1 cellular context compared by ENCODE assay signal in the genomic region with DNA sequence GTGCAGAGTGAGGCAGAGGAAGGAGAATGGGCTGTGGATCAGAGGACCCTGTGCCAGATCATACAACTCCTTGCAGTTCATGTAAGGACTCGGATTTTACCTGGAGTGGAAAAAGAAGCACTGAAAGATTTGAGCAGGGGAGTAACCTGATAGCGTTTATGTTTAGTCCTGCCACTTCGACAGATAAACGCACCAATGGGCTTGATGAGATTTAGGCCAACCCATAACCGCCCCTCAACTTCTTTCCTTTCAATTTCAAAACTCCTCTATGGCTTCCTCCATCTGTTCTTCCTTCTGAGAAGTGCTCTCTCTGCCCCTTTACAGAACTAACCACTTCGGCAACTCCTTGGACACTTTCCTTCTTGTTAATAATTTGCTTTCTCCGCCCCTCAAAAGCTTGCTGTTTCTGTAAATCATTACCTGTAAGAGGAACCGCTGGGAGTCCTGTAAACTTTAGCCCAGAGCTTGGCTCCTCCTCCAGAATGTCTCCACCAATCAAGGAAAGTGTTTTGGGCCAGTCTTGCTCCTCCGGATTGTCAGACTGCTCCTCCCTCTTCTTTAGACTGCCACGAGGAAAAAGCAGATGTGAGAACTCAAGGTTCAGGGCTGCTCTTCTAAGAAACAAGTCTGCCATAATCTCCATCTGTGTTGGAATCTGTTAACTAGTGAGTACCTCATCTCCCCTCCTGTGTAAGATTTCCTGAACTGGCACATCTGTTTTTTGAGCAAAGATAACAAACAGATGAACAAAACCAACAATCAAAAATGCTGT.
TF ChIP-seq lines count a peak whose summit lies in the region.

A gene with protein sequence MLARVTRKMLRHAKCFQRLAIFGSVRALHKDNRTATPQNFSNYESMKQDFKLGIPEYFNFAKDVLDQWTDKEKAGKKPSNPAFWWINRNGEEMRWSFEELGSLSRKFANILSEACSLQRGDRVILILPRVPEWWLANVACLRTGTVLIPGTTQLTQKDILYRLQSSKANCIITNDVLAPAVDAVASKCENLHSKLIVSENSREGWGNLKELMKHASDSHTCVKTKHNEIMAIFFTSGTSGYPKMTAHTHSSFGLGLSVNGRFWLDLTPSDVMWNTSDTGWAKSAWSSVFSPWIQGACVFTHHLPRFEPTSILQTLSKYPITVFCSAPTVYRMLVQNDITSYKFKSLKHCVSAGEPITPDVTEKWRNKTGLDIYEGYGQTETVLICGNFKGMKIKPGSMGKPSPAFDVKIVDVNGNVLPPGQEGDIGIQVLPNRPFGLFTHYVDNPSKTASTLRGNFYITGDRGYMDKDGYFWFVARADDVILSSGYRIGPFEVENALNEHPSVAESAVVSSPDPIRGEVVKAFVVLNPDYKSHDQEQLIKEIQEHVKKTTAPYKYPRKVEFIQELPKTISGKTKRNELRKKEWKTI (plus strand): TSS at position 554 of the 772 bp plus-strand sequence. CDS start 6,021 bp downstream, outside the sequence.

TF ChIP-seq in HepG2, 621 proteins besides CTCF, POLR2A, EP300 and RAD21 (continued from another document and continues in another):
- TF ChIP-seq, protein P1, sequence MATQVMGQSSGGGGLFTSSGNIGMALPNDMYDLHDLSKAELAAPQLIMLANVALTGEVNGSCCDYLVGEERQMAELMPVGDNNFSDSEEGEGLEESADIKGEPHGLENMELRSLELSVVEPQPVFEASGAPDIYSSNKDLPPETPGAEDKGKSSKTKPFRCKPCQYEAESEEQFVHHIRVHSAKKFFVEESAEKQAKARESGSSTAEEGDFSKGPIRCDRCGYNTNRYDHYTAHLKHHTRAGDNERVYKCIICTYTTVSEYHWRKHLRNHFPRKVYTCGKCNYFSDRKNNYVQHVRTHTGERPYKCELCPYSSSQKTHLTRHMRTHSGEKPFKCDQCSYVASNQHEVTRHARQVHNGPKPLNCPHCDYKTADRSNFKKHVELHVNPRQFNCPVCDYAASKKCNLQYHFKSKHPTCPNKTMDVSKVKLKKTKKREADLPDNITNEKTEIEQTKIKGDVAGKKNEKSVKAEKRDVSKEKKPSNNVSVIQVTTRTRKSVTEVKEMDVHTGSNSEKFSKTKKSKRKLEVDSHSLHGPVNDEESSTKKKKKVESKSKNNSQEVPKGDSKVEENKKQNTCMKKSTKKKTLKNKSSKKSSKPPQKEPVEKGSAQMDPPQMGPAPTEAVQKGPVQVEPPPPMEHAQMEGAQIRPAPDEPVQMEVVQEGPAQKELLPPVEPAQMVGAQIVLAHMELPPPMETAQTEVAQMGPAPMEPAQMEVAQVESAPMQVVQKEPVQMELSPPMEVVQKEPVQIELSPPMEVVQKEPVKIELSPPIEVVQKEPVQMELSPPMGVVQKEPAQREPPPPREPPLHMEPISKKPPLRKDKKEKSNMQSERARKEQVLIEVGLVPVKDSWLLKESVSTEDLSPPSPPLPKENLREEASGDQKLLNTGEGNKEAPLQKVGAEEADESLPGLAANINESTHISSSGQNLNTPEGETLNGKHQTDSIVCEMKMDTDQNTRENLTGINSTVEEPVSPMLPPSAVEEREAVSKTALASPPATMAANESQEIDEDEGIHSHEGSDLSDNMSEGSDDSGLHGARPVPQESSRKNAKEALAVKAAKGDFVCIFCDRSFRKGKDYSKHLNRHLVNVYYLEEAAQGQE (IDR thresholded peaks at IDR 0.05; ENCODE audit: borderline replicate concordance in 1 of 2, low read depth in 1 of 2, low read length in 2 of 2): no peak
- no peak for TF ChIP-seq ZFP62 (CRISPR knock-in tag; IDR thresholded peaks at IDR 0.05)
- peak; percentile 55; the same call in 1 of the 2 replicates for TF ChIP-seq RXRB (CRISPR knock-in tag; IDR thresholded peaks at IDR 0.05; ENCODE audit: borderline replicate concordance)
- no peak for TF ChIP-seq ZFP36L1 (CRISPR knock-in tag; IDR thresholded peaks at IDR 0.05)
- peak; percentile 50; the same call in 1 of the 2 replicates for TF ChIP-seq ZNF788 (CRISPR knock-in tag; IDR thresholded peaks at IDR 0.05; ENCODE audit: borderline replicate concordance)
- TF ChIP-seq TAF1 (CRISPR knock-in tag; IDR thresholded peaks at IDR 0.05): peak; percentile 33
- TF ChIP-seq SPEN (CRISPR knock-in tag; IDR thresholded peaks at IDR 0.05; ENCODE audit: low read depth): peak; percentile 51; the same call in 1 of the 2 replicates
- TF ChIP-seq MED1 (CRISPR knock-in tag; IDR thresholded peaks at IDR 0.05): 0 out of 2 replicates have a peak, but pooled peaks have one; percentile 19
- no peak for TF ChIP-seq SNRNP70 (IDR thresholded peaks at IDR 0.05; ENCODE audit: low read depth, low read length)
- peak; percentile 21 for TF ChIP-seq TEAD3 (CRISPR knock-in tag; optimal IDR thresholded peaks at IDR 0.05; ENCODE audit: borderline replicate concordance)
- TF ChIP-seq RAD51 (IDR thresholded peaks at IDR 0.05; ENCODE audit: borderline replicate concordance): no peak
- peak; percentile 91 for TF ChIP-seq HNRNPUL1 (IDR thresholded peaks at IDR 0.05; ENCODE audit: low read depth, low read length)
- no peak for TF ChIP-seq KLF11 (CRISPR knock-in tag; IDR thresholded peaks at IDR 0.05)
- TF ChIP-seq, protein P2, sequence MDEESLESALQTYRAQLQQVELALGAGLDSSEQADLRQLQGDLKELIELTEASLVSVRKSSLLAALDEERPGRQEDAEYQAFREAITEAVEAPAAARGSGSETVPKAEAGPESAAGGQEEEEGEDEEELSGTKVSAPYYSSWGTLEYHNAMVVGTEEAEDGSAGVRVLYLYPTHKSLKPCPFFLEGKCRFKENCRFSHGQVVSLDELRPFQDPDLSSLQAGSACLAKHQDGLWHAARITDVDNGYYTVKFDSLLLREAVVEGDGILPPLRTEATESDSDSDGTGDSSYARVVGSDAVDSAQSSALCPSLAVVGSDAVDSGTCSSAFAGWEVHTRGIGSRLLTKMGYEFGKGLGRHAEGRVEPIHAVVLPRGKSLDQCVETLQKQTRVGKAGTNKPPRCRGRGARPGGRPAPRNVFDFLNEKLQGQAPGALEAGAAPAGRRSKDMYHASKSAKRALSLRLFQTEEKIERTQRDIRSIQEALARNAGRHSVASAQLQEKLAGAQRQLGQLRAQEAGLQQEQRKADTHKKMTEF (CRISPR knock-in tag; IDR thresholded peaks at IDR 0.05): peak; percentile 26; the same call in 1 of the 2 replicates
- no peak for TF ChIP-seq CREB1 (IDR thresholded peaks at IDR 0.05)
- peak; percentile 33; the same call in 1 of the 2 replicates for TF ChIP-seq CREB1 (CRISPR knock-in tag; IDR thresholded peaks at IDR 0.05)
- TF ChIP-seq, protein P3, sequence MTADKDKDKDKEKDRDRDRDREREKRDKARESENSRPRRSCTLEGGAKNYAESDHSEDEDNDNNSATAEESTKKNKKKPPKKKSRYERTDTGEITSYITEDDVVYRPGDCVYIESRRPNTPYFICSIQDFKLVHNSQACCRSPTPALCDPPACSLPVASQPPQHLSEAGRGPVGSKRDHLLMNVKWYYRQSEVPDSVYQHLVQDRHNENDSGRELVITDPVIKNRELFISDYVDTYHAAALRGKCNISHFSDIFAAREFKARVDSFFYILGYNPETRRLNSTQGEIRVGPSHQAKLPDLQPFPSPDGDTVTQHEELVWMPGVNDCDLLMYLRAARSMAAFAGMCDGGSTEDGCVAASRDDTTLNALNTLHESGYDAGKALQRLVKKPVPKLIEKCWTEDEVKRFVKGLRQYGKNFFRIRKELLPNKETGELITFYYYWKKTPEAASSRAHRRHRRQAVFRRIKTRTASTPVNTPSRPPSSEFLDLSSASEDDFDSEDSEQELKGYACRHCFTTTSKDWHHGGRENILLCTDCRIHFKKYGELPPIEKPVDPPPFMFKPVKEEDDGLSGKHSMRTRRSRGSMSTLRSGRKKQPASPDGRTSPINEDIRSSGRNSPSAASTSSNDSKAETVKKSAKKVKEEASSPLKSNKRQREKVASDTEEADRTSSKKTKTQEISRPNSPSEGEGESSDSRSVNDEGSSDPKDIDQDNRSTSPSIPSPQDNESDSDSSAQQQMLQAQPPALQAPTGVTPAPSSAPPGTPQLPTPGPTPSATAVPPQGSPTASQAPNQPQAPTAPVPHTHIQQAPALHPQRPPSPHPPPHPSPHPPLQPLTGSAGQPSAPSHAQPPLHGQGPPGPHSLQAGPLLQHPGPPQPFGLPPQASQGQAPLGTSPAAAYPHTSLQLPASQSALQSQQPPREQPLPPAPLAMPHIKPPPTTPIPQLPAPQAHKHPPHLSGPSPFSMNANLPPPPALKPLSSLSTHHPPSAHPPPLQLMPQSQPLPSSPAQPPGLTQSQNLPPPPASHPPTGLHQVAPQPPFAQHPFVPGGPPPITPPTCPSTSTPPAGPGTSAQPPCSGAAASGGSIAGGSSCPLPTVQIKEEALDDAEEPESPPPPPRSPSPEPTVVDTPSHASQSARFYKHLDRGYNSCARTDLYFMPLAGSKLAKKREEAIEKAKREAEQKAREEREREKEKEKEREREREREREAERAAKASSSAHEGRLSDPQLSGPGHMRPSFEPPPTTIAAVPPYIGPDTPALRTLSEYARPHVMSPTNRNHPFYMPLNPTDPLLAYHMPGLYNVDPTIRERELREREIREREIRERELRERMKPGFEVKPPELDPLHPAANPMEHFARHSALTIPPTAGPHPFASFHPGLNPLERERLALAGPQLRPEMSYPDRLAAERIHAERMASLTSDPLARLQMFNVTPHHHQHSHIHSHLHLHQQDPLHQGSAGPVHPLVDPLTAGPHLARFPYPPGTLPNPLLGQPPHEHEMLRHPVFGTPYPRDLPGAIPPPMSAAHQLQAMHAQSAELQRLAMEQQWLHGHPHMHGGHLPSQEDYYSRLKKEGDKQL (CRISPR knock-in tag; IDR thresholded peaks at IDR 0.05; ENCODE audit: low read depth): no peak
- TF ChIP-seq SIX1 (CRISPR knock-in tag; IDR thresholded peaks at IDR 0.05; ENCODE audit: borderline replicate concordance): peak; percentile 91
- TF ChIP-seq, protein P4, sequence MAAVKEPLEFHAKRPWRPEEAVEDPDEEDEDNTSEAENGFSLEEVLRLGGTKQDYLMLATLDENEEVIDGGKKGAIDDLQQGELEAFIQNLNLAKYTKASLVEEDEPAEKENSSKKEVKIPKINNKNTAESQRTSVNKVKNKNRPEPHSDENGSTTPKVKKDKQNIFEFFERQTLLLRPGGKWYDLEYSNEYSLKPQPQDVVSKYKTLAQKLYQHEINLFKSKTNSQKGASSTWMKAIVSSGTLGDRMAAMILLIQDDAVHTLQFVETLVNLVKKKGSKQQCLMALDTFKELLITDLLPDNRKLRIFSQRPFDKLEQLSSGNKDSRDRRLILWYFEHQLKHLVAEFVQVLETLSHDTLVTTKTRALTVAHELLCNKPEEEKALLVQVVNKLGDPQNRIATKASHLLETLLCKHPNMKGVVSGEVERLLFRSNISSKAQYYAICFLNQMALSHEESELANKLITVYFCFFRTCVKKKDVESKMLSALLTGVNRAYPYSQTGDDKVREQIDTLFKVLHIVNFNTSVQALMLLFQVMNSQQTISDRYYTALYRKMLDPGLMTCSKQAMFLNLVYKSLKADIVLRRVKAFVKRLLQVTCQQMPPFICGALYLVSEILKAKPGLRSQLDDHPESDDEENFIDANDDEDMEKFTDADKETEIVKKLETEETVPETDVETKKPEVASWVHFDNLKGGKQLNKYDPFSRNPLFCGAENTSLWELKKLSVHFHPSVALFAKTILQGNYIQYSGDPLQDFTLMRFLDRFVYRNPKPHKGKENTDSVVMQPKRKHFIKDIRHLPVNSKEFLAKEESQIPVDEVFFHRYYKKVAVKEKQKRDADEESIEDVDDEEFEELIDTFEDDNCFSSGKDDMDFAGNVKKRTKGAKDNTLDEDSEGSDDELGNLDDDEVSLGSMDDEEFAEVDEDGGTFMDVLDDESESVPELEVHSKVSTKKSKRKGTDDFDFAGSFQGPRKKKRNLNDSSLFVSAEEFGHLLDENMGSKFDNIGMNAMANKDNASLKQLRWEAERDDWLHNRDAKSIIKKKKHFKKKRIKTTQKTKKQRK (IDR thresholded peaks at IDR 0.05; ENCODE audit: low read length): no peak
- TF ChIP-seq, protein P5, sequence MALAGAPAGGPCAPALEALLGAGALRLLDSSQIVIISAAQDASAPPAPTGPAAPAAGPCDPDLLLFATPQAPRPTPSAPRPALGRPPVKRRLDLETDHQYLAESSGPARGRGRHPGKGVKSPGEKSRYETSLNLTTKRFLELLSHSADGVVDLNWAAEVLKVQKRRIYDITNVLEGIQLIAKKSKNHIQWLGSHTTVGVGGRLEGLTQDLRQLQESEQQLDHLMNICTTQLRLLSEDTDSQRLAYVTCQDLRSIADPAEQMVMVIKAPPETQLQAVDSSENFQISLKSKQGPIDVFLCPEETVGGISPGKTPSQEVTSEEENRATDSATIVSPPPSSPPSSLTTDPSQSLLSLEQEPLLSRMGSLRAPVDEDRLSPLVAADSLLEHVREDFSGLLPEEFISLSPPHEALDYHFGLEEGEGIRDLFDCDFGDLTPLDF (CRISPR knock-in tag; IDR thresholded peaks at IDR 0.05): no peak
- no peak for TF ChIP-seq TP53 (CRISPR knock-in tag; conservative IDR thresholded peaks at IDR 0.05)
- TF ChIP-seq ZNF263 (CRISPR knock-in tag; IDR thresholded peaks at IDR 0.05): peak; percentile 82
- TF ChIP-seq MZF1 (CRISPR knock-in tag; IDR thresholded peaks at IDR 0.05; ENCODE audit: borderline replicate concordance): no peak
- TF ChIP-seq HNF4G (IDR thresholded peaks at IDR 0.05; ENCODE audit: borderline replicate concordance, low read depth, low read length): peak; percentile 8; the same call in 1 of the 2 replicates
- no peak for TF ChIP-seq HNF4G (CRISPR knock-in tag; IDR thresholded peaks at IDR 0.05; ENCODE audit: borderline replicate concordance, low read depth)
- peak; percentile 54 for TF ChIP-seq NFYB (CRISPR knock-in tag; IDR thresholded peaks at IDR 0.05)
- TF ChIP-seq, protein P6, sequence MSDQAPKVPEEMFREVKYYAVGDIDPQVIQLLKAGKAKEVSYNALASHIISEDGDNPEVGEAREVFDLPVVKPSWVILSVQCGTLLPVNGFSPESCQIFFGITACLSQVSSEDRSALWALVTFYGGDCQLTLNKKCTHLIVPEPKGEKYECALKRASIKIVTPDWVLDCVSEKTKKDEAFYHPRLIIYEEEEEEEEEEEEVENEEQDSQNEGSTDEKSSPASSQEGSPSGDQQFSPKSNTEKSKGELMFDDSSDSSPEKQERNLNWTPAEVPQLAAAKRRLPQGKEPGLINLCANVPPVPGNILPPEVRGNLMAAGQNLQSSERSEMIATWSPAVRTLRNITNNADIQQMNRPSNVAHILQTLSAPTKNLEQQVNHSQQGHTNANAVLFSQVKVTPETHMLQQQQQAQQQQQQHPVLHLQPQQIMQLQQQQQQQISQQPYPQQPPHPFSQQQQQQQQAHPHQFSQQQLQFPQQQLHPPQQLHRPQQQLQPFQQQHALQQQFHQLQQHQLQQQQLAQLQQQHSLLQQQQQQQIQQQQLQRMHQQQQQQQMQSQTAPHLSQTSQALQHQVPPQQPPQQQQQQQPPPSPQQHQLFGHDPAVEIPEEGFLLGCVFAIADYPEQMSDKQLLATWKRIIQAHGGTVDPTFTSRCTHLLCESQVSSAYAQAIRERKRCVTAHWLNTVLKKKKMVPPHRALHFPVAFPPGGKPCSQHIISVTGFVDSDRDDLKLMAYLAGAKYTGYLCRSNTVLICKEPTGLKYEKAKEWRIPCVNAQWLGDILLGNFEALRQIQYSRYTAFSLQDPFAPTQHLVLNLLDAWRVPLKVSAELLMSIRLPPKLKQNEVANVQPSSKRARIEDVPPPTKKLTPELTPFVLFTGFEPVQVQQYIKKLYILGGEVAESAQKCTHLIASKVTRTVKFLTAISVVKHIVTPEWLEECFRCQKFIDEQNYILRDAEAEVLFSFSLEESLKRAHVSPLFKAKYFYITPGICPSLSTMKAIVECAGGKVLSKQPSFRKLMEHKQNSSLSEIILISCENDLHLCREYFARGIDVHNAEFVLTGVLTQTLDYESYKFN (CRISPR knock-in tag; conservative IDR thresholded peaks at IDR 0.05): peak; percentile 69
